Comparison of ENCODE assay signal across 10 cellular contexts in the genomic region with DNA sequence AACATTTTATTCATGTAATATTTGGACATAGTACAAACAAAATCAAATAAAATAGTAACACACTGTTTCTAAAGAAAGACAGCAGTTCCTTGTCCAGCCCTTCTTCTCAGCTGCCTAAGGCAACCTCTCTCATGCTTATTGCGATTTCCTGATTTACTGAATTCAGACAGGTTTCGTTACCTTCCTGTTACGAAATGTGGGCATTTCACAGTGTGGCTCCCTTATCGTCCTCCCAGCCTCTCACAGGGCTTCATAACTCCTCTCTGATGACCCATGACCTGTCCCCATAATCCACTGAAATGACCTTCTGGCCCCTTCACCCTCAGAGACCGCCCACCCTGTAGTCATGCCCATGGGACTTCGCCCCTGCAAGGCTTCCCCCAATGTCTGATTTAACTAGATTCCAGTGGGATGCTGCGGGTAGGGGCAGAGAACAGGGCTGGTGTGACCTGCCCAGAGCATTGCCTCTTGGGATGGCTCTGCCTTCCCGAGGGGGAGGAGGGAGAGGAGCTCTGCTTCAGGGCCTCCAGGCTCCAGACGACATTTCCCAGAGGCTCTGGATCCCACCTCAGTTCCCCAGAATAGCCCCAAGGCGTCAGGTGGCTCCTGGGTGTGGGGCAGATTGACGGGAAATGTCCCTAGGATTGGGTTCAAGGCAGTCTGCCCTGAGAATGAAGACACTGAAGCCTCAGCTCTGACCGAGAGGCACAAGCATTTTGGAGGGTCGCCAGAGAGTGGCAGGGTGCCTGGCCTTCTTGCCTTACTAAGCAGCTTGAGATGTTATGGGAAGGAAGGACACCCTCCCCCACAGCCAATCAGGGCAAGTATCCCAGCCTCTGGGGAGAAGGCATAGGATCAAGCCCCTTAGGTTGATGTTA. TPM values are rescaled to one million over a fixed set of nuclear protein-coding genes. Genes with fewer than 3 reads are reported as not detected.
DNase-seq lines count a peak whose midpoint lies in the region; TF ChIP-seq lines count a peak whose summit lies in the region.
"Had no signal": no experiment of that assay in that cellular context is flagged by ENCODE, and none has a peak within 500 bp of the region (broad histone marks: within the 10 kb centered on the region; RNA-seq: fewer than 3 reads in every experiment).

No MANE protein-coding gene starts in this region.

- no peaks in the 10 kb centered on the region for H3K27me3 Mint-ChIP-seq in activated CD4-positive, alpha-beta T cell treated with anti-CD3 and anti-CD28 coated beads, Interleukin-2, amount 10 ng/mL, durations not matched to agents 7 days and 5 days

- H3K9me3 ChIP-seq in BLaER1 treated with 17β-estradiol and CSF1 and Interleukin-3, amounts not matched to agents 10 nM and 100 nM (replicated peaks in 1 of 11): peaks cover under 1 to 5% (median 3%) of the 10 kb centered on the region in 11 experiments; a peak in 21 of 22 replicates
- no peaks in the 10 kb centered on the region for H3K9me3 ChIP-seq in vagina

- POLR2A ChIA-PET in activated CD4-positive, alpha-beta T cell treated with anti-CD3 and anti-CD28 coated beads, Interleukin-2, amount 10 ng/mL, durations not matched to agents 7 days and 5 days (lab: Charles Lee): no interaction called here

- peak overlapping the region; percentile 58 to 85 (median 70) for H3K4me2 ChIP-seq in BLaER1 treated with 17β-estradiol and CSF1 and Interleukin-3, amounts not matched to agents 10 nM and 100 nM

- H3K36me3 Mint-ChIP-seq in activated CD4-positive, alpha-beta T cell treated with anti-CD3 and anti-CD28 coated beads, Interleukin-2, amount 10 ng/mL, durations not matched to agents 7 days and 5 days (ENCODE audit: low read depth): no peaks in the 10 kb centered on the region

- no peaks in the 10 kb centered on the region for H3K9me3 Mint-ChIP-seq in activated CD4-positive, alpha-beta T cell treated with anti-CD3 and anti-CD28 coated beads, Interleukin-2, amount 10 ng/mL, durations not matched to agents 7 days and 5 days

- H3K4me1 Mint-ChIP-seq in activated CD4-positive, alpha-beta T cell treated with anti-CD3 and anti-CD28 coated beads, Interleukin-2, amount 10 ng/mL, durations not matched to agents 7 days and 5 days: no peaks in the 10 kb centered on the region

- peak overlapping the region in 8 of 11 experiments; percentile 33 to 69 (median 51); a peak in 12 of 22 replicates for H3K27ac ChIP-seq in BLaER1 treated with 17β-estradiol and CSF1 and Interleukin-3, amounts not matched to agents 10 nM and 100 nM
- peak overlapping the region; percentile 24 for H3K27ac ChIP-seq in epithelial cell of prostate
- H3K27ac ChIP-seq in vagina: no peak overlapping the region

- TF ChIP-seq POLR2A in NB4 (IDR thresholded peaks at IDR 0.05; ENCODE audit: extremely low read depth, insufficient read length) (no peak), vagina (IDR thresholded peaks at IDR 0.05) (no peak)

- H3K36me3 ChIP-seq in BLaER1 treated with 17β-estradiol and CSF1 and Interleukin-3, amounts not matched to agents 10 nM and 100 nM: peaks cover 0 to 1% (median 0%) of the 10 kb centered on the region in 11 experiments; a peak in 1 of 22 replicates
- H3K36me3 ChIP-seq in vagina: no peaks in the 10 kb centered on the region

- peaks cover 27 to 67% (median 61%) of the 10 kb centered on the region in 10 experiments for H3K4me1 ChIP-seq in BLaER1 treated with 17β-estradiol and CSF1 and Interleukin-3, amounts not matched to agents 10 nM and 100 nM
- H3K4me1 ChIP-seq in vagina: peaks cover 4% of the 10 kb centered on the region

- peak; percentile 64 for DNase-seq in NB4 (ENCODE audit: low read depth)
- no peak for DNase-seq in epithelial cell of prostate (ENCODE audit: low read depth, low spot score)
- DNase-seq in renal cortical epithelial cell (ENCODE audit: low read depth): peak; percentile 37
- no peak for DNase-seq in COLO668 (lab: John Stamatoyannopoulos, UW; ENCODE audit: unreplicated experiment)
- no peak for DNase-seq in vagina (ENCODE audit: extremely low spot score in 2 of 2)
- DNase-seq in activated CD4-positive, alpha-beta T cell treated with anti-CD3 and anti-CD28 coated beads, Interleukin-2, amount 10 ng/mL, durations not matched to agents 7 days and 5 days: no peak
- DNase-seq in NCI-H1092 (lab: John Stamatoyannopoulos, UW): no peak
- DNase-seq: activated CD4-positive, CD25-positive, alpha-beta regulatory T cell treated with anti-CD3 and anti-CD28 coated beads, Interleukin-2, amount 50 U/mL, for 72 hours; activated naive CD4-positive, alpha-beta T cell treated with Interleukin-2 at 50 U/mL for 16 hours had no signal

- no peak for TF ChIP-seq CTCF in NB4 (IDR thresholded peaks at IDR 0.05; ENCODE audit: low read depth, low read length)
- no peak for TF ChIP-seq CTCF in vagina (IDR thresholded peaks at IDR 0.05)

- no peaks in the 10 kb centered on the region for H3K27me3 ChIP-seq in BLaER1 treated with 17β-estradiol and CSF1 and Interleukin-3, amounts not matched to agents 10 nM and 100 nM
- no peaks in the 10 kb centered on the region for H3K27me3 ChIP-seq in vagina

- H3K4me3 ChIP-seq in BLaER1 treated with 17β-estradiol and CSF1 and Interleukin-3, amounts not matched to agents 10 nM and 100 nM: no peak overlapping the region
- H3K4me3 ChIP-seq in NB4 (ENCODE audit: low read depth, low read length) (no peak overlapping the region), vagina (no peak overlapping the region)

- no peaks in the 10 kb centered on the region; a peak in 1 of 22 replicates for H4K20me1 ChIP-seq in BLaER1 treated with 17β-estradiol and CSF1 and Interleukin-3, amounts not matched to agents 10 nM and 100 nM

- intact Hi-C loops in vagina (cut with DNase I): no loop called here

- H3K9ac ChIP-seq in BLaER1 treated with 17β-estradiol and CSF1 and Interleukin-3, amounts not matched to agents 10 nM and 100 nM: peak overlapping the region in 5 of 11 experiments; percentile 27 to 48 (median 37); a peak in 7 of 22 replicates

- no peak overlapping the region for H3K4me3 Mint-ChIP-seq in activated CD4-positive, alpha-beta T cell treated with anti-CD3 and anti-CD28 coated beads, Interleukin-2, amount 10 ng/mL, durations not matched to agents 7 days and 5 days

- no peak overlapping the region for H3K27ac Mint-ChIP-seq in activated CD4-positive, alpha-beta T cell treated with anti-CD3 and anti-CD28 coated beads, Interleukin-2, amount 10 ng/mL, durations not matched to agents 7 days and 5 days

- CTCF ChIA-PET in activated CD4-positive, alpha-beta T cell treated with anti-CD3 and anti-CD28 coated beads, Interleukin-2, amount 10 ng/mL, durations not matched to agents 7 days and 5 days (lab: Charles Lee): interaction anchor here (0.6 kb wide), 1 partner anchor 231 kb away, joined by 4 read pairs; no protein-coding TSS in a partner anchor

RNA-seq across cellular contexts. Expression of a gene that starts 20.6 kb away (rescaled TPM):
- 1.5 and 147 TPM in 2 replicates for total RNA-seq in renal cortical epithelial cell
- total RNA-seq in vagina: 0.98 TPM
- under 1 TPM; 0.05 to 0.23 TPM for total RNA-seq in activated CD4-positive, alpha-beta T cell treated with anti-CD3 and anti-CD28 coated beads, Interleukin-2, amount 10 ng/mL, durations not matched to agents 7 days and 5 days

RNA-seq across cellular contexts. Expression of a gene that starts 44.8 kb away (rescaled TPM):
- total RNA-seq in renal cortical epithelial cell: 123 and 183 TPM in 2 replicates
- total RNA-seq in vagina: 96.5 TPM
- total RNA-seq in activated CD4-positive, alpha-beta T cell treated with anti-CD3 and anti-CD28 coated beads, Interleukin-2, amount 10 ng/mL, durations not matched to agents 7 days and 5 days: 10 to 100 TPM; 77.7 to 82.8 TPM

Comparison
In these comparisons a context has a peak if more than half of its experiments do, and no peak if none do; other contexts are left out.
1. DNase-seq: peak in NB4 (single experiment) and renal cortical epithelial cell (single experiment); none in epithelial cell of prostate (single experiment), COLO668 (single experiment), vagina (0 of 2), activated CD4-positive, alpha-beta T cell treated with anti-CD3 and anti-CD28 coated beads, Interleukin-2, amount 10 ng/mL, durations not matched to agents 7 days and 5 days (single experiment) and NCI-H1092 (single experiment).